Comparison of ENCODE assay signal across 2 cellular contexts in the genomic region with DNA sequence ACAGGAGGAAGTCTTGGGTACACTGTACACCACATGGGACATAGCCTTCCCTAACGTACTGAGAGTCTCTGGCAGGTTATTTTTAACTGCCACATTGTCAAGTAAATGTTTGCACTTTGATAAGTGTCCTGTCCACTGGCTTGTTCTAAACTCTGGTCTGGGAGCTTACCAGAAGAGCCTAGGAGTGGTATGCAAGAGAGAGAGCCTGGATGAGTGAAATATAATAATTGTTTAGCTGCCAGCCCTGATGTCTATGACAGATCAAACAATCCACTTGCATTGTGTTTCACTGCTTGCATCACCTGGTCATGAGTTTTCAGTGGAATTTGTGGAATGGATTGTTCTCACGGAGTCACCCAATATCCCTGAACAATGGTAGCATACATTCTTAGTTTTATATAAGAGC.
TF ChIP-seq lines count a peak whose summit lies in the region.

No MANE protein-coding gene starts in this region.

TF ChIP-seq in A549, 52 proteins besides CTCF, POLR2A, EP300 and RAD21 (continued from another document):
- TF ChIP-seq CBX8 (IDR thresholded peaks at IDR 0.05): no peak
- TF ChIP-seq, protein P1, sequence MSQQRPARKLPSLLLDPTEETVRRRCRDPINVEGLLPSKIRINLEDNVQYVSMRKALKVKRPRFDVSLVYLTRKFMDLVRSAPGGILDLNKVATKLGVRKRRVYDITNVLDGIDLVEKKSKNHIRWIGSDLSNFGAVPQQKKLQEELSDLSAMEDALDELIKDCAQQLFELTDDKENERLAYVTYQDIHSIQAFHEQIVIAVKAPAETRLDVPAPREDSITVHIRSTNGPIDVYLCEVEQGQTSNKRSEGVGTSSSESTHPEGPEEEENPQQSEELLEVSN (IDR thresholded peaks at IDR 0.05; ENCODE audit: borderline replicate concordance, low read depth): no peak
- TF ChIP-seq, protein P2, sequence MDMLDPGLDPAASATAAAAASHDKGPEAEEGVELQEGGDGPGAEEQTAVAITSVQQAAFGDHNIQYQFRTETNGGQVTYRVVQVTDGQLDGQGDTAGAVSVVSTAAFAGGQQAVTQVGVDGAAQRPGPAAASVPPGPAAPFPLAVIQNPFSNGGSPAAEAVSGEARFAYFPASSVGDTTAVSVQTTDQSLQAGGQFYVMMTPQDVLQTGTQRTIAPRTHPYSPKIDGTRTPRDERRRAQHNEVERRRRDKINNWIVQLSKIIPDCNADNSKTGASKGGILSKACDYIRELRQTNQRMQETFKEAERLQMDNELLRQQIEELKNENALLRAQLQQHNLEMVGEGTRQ (IDR thresholded peaks at IDR 0.05): no peak
- TF ChIP-seq NPAS2 (CRISPR knock-in tag; IDR thresholded peaks at IDR 0.05; ENCODE audit: borderline replicate concordance): no peak

TF ChIP-seq in HepG2, 621 proteins besides CTCF, POLR2A, EP300 and RAD21 (continued from another document and continues in another):
- TF ChIP-seq, protein P3, sequence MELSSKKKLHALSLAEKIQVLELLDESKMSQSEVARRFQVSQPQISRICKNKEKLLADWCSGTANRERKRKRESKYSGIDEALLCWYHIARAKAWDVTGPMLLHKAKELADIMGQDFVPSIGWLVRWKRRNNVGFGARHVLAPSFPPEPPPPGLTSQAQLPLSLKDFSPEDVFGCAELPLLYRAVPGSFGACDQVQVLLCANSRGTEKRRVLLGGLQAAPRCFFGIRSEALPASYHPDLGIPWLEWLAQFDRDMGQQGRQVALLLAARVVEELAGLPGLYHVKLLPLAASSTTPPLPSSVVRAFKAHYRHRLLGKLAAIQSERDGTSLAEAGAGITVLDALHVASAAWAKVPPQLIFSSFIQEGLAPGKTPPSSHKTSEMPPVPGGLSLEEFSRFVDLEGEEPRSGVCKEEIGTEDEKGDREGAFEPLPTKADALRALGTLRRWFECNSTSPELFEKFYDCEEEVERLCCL (CRISPR knock-in tag; IDR thresholded peaks at IDR 0.05; ENCODE audit: borderline replicate concordance): no peak
- no peak for TF ChIP-seq ZKSCAN5 (CRISPR knock-in tag; IDR thresholded peaks at IDR 0.05)
- peak; percentile 55; the same call in 1 of the 2 replicates for TF ChIP-seq HNF4A (CRISPR knock-in tag; IDR thresholded peaks at IDR 0.05)
- TF ChIP-seq ZNF841 (CRISPR knock-in tag; IDR thresholded peaks at IDR 0.05; ENCODE audit: borderline replicate concordance): no peak
- TF ChIP-seq ATAD3A (CRISPR knock-in tag; IDR thresholded peaks at IDR 0.05): no peak
- no peak for TF ChIP-seq HCFC1 (IDR thresholded peaks at IDR 0.05; ENCODE audit: low read depth, low read length)
- TF ChIP-seq BORCS8-MEF2B (CRISPR knock-in tag; IDR thresholded peaks at IDR 0.05): no peak
- TF ChIP-seq ZNF3 (CRISPR knock-in tag; IDR thresholded peaks at IDR 0.05): no peak
- no peak for TF ChIP-seq ARNTL (CRISPR knock-in tag; IDR thresholded peaks at IDR 0.05)
- TF ChIP-seq ZMYM4 (CRISPR knock-in tag; IDR thresholded peaks at IDR 0.05): no peak
- peak; percentile 42; the same call in 1 of the 2 replicates for TF ChIP-seq SAP130 (CRISPR knock-in tag; IDR thresholded peaks at IDR 0.05; ENCODE audit: low read depth)
- no peak for TF ChIP-seq ZIK1 (CRISPR knock-in tag; IDR thresholded peaks at IDR 0.05; ENCODE audit: borderline replicate concordance, low read depth)
- no peak for TF ChIP-seq SOX13 (IDR thresholded peaks at IDR 0.05)
- TF ChIP-seq SOX13 (CRISPR knock-in tag; conservative IDR thresholded peaks at IDR 0.05 in 1 of 2, IDR thresholded peaks at IDR 0.05 in 1 of 2): peak in 1 of 2 experiments; percentile 54; a peak in 2 of 4 replicates
- 0 out of 2 replicates have a peak, but pooled peaks have one; percentile 32 for TF ChIP-seq FOXJ3 (CRISPR knock-in tag; IDR thresholded peaks at IDR 0.05; ENCODE audit: borderline replicate concordance)
- TF ChIP-seq, protein P4, sequence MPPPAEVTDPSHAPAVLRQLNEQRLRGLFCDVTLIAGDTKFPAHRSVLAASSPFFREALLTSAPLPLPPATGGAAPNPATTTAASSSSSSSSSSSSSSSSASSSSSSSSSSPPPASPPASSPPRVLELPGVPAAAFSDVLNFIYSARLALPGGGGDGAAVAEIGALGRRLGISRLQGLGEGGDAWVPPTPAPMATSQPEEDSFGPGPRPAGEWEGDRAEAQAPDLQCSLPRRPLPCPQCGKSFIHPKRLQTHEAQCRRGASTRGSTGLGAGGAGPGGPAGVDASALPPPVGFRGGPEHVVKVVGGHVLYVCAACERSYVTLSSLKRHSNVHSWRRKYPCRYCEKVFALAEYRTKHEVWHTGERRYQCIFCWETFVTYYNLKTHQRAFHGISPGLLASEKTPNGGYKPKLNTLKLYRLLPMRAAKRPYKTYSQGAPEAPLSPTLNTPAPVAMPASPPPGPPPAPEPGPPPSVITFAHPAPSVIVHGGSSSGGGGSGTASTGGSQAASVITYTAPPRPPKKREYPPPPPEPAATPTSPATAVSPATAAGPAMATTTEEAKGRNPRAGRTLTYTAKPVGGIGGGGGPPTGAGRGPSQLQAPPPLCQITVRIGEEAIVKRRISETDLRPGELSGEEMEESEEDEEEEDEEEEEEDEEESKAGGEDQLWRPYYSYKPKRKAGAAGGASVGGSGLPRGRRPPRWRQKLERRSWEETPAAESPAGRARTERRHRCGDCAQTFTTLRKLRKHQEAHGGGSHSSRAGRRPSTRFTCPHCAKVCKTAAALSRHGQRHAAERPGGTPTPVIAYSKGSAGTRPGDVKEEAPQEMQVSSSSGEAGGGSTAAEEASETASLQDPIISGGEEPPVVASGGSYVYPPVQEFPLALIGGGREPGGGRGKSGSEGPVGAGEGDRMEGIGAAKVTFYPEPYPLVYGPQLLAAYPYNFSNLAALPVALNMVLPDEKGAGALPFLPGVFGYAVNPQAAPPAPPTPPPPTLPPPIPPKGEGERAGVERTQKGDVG (CRISPR knock-in tag; IDR thresholded peaks at IDR 0.05; ENCODE audit: borderline replicate concordance): no peak
- TF ChIP-seq SYNCRIP (IDR thresholded peaks at IDR 0.05; ENCODE audit: insufficient read depth, low read depth, low read length): no peak
- no peak for TF ChIP-seq ZNF782 (CRISPR knock-in tag; IDR thresholded peaks at IDR 0.05; ENCODE audit: borderline replicate concordance)
- TF ChIP-seq TCF7 (IDR thresholded peaks at IDR 0.05; ENCODE audit: low read depth): no peak
- TF ChIP-seq ZNF75D (CRISPR knock-in tag; IDR thresholded peaks at IDR 0.05; ENCODE audit: borderline replicate concordance): no peak
- TF ChIP-seq SMAD9 (CRISPR knock-in tag; IDR thresholded peaks at IDR 0.05): no peak
- 0 out of 2 replicates have a peak, but pooled peaks have one; percentile 53 for TF ChIP-seq SOX5 (CRISPR knock-in tag; IDR thresholded peaks at IDR 0.05; ENCODE audit: borderline replicate concordance)
- no peak for TF ChIP-seq ZNF432 (CRISPR knock-in tag; IDR thresholded peaks at IDR 0.05; ENCODE audit: borderline replicate concordance)
- no peak for TF ChIP-seq CHCHD3 (CRISPR knock-in tag; IDR thresholded peaks at IDR 0.05)
- no peak for TF ChIP-seq ZNF264 (CRISPR knock-in tag; IDR thresholded peaks at IDR 0.05)
- TF ChIP-seq, protein P5, sequence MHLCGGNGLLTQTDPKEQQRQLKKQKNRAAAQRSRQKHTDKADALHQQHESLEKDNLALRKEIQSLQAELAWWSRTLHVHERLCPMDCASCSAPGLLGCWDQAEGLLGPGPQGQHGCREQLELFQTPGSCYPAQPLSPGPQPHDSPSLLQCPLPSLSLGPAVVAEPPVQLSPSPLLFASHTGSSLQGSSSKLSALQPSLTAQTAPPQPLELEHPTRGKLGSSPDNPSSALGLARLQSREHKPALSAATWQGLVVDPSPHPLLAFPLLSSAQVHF (CRISPR knock-in tag; IDR thresholded peaks at IDR 0.05): no peak
- no peak for TF ChIP-seq GABPB1 (CRISPR knock-in tag; IDR thresholded peaks at IDR 0.05)
- TF ChIP-seq BCL6 (CRISPR knock-in tag; IDR thresholded peaks at IDR 0.05): 0 out of 2 replicates have a peak, but pooled peaks have one; percentile 30
- TF ChIP-seq, protein P6, sequence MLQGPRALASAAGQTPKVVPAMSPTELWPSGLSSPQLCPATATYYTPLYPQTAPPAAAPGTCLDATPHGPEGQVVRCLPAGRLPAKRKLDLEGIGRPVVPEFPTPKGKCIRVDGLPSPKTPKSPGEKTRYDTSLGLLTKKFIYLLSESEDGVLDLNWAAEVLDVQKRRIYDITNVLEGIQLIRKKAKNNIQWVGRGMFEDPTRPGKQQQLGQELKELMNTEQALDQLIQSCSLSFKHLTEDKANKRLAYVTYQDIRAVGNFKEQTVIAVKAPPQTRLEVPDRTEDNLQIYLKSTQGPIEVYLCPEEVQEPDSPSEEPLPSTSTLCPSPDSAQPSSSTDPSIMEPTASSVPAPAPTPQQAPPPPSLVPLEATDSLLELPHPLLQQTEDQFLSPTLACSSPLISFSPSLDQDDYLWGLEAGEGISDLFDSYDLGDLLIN (CRISPR knock-in tag; IDR thresholded peaks at IDR 0.05; ENCODE audit: borderline replicate concordance): no peak
- no peak for TF ChIP-seq ZMAT3 (CRISPR knock-in tag; conservative IDR thresholded peaks at IDR 0.05)
- TF ChIP-seq CHD2 (IDR thresholded peaks at IDR 0.05; ENCODE audit: low read depth, low read length): no peak
- no peak for TF ChIP-seq RBAK (CRISPR knock-in tag; IDR thresholded peaks at IDR 0.05)
- no peak for TF ChIP-seq RELA (CRISPR knock-in tag; IDR thresholded peaks at IDR 0.05)
- no peak for TF ChIP-seq DR1 (CRISPR knock-in tag; IDR thresholded peaks at IDR 0.05)
- TF ChIP-seq, protein P7, sequence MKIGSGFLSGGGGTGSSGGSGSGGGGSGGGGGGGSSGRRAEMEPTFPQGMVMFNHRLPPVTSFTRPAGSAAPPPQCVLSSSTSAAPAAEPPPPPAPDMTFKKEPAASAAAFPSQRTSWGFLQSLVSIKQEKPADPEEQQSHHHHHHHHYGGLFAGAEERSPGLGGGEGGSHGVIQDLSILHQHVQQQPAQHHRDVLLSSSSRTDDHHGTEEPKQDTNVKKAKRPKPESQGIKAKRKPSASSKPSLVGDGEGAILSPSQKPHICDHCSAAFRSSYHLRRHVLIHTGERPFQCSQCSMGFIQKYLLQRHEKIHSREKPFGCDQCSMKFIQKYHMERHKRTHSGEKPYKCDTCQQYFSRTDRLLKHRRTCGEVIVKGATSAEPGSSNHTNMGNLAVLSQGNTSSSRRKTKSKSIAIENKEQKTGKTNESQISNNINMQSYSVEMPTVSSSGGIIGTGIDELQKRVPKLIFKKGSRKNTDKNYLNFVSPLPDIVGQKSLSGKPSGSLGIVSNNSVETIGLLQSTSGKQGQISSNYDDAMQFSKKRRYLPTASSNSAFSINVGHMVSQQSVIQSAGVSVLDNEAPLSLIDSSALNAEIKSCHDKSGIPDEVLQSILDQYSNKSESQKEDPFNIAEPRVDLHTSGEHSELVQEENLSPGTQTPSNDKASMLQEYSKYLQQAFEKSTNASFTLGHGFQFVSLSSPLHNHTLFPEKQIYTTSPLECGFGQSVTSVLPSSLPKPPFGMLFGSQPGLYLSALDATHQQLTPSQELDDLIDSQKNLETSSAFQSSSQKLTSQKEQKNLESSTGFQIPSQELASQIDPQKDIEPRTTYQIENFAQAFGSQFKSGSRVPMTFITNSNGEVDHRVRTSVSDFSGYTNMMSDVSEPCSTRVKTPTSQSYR (CRISPR knock-in tag; IDR thresholded peaks at IDR 0.05; ENCODE audit: borderline replicate concordance): no peak
- no peak for TF ChIP-seq ZSCAN12 (CRISPR knock-in tag; IDR thresholded peaks at IDR 0.05)
- no peak for TF ChIP-seq ZNF274 (CRISPR knock-in tag; IDR thresholded peaks at IDR 0.05)
- no peak for TF ChIP-seq KLF15 (CRISPR knock-in tag; IDR thresholded peaks at IDR 0.05; ENCODE audit: borderline replicate concordance)
- TF ChIP-seq, protein P8, sequence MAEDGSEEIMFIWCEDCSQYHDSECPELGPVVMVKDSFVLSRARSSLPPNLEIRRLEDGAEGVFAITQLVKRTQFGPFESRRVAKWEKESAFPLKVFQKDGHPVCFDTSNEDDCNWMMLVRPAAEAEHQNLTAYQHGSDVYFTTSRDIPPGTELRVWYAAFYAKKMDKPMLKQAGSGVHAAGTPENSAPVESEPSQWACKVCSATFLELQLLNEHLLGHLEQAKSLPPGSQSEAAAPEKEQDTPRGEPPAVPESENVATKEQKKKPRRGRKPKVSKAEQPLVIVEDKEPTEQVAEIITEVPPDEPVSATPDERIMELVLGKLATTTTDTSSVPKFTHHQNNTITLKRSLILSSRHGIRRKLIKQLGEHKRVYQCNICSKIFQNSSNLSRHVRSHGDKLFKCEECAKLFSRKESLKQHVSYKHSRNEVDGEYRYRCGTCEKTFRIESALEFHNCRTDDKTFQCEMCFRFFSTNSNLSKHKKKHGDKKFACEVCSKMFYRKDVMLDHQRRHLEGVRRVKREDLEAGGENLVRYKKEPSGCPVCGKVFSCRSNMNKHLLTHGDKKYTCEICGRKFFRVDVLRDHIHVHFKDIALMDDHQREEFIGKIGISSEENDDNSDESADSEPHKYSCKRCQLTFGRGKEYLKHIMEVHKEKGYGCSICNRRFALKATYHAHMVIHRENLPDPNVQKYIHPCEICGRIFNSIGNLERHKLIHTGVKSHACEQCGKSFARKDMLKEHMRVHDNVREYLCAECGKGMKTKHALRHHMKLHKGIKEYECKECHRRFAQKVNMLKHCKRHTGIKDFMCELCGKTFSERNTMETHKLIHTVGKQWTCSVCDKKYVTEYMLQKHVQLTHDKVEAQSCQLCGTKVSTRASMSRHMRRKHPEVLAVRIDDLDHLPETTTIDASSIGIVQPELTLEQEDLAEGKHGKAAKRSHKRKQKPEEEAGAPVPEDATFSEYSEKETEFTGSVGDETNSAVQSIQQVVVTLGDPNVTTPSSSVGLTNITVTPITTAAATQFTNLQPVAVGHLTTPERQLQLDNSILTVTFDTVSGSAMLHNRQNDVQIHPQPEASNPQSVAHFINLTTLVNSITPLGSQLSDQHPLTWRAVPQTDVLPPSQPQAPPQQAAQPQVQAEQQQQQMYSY (CRISPR knock-in tag; IDR thresholded peaks at IDR 0.05): peak; percentile 97
- TF ChIP-seq, protein P9, sequence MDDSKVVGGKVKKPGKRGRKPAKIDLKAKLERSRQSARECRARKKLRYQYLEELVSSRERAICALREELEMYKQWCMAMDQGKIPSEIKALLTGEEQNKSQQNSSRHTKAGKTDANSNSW (CRISPR knock-in tag; IDR thresholded peaks at IDR 0.05; ENCODE audit: borderline replicate concordance): no peak
